ENCODE assay signal across 24 cellular contexts in genomic region chr6:40265615-40266014, GRCh38.
DNase-seq lines count a peak whose midpoint lies in the region; ATAC-seq and TF ChIP-seq lines count a peak whose summit lies in the region.
"Had no signal": no experiment of that assay in that cellular context is flagged by ENCODE, and none has a peak within 500 bp of the region (broad histone marks: within the 10 kb centered on the region; RNA-seq: fewer than 3 reads in every experiment).

No MANE protein-coding gene starts in this region.

- H3K4me3 ChIP-seq in endodermal cell (ENCODE audit: low read length): no peak overlapping the region
- H3K4me3 ChIP-seq: BLaER1 had no signal

- H3K4me1 Mint-ChIP-seq in endodermal cell: peaks cover 33% of the 10 kb centered on the region
- peaks cover 13% of the 10 kb centered on the region for H3K4me1 Mint-ChIP-seq in neural crest cell
- H3K4me1 Mint-ChIP-seq: CD14-positive monocyte; CD4-positive, alpha-beta memory T cell; CD8-positive, alpha-beta memory T cell had no signal

- intact Hi-C loops in cardiac septum (cut with DNase I): no loop called here

- DNase-seq in NCI-H526 treated with DMSO at 0.1 percent for 48 hours (lab: John Stamatoyannopoulos, UW) (peak; percentile 17), endodermal cell (peak; percentile 59), neural crest cell (ENCODE audit: low read depth, low spot score) (no peak), cardiac septum (ENCODE audit: low spot score) (no peak), GM03348 (ENCODE audit: low spot score) (no peak)
- DNase-seq: 8988T; ACHN; BE2C; C1 segment of cervical spinal cord; CD4-positive, alpha-beta memory T cell; CD4-positive, CD25-positive, alpha-beta regulatory T cell; CD8-positive, alpha-beta memory T cell; COR-L47; DMS 273 treated with DMSO at 0.1 percent for 48 hours; DMS153; DMS53; DMS79; DND-41; EL; GDM1 had no signal

- 80 to 91% methylated on average over 1 to 2 of the region's 2 CpGs for WGBS in endodermal cell (ENCODE audit: insufficient coverage in 1 of 2, insufficient read length in 1 of 2), 2 experiments

- H3K9me3 Mint-ChIP-seq in endodermal cell: no peaks in the 10 kb centered on the region
- H3K9me3 Mint-ChIP-seq in neural crest cell: no peaks in the 10 kb centered on the region

- TF ChIP-seq CTCF in endodermal cell (conservative IDR thresholded peaks at IDR 0.05) (no peak), neural crest cell (conservative IDR thresholded peaks at IDR 0.05) (no peak)

- H3K27ac Mint-ChIP-seq in endodermal cell (no peak overlapping the region), neural crest cell (ENCODE audit: unreplicated experiment) (peak overlapping the region; percentile 12)
- H3K27ac Mint-ChIP-seq: CD14-positive monocyte; CD4-positive, alpha-beta memory T cell; CD4-positive, CD25-positive, alpha-beta regulatory T cell; CD8-positive, alpha-beta memory T cell had no signal

- H3K27ac ChIP-seq in endodermal cell (ENCODE audit: low read depth, low read length): no peak overlapping the region
- H3K27ac ChIP-seq: BLaER1 had no signal

- ATAC-seq in HG02759 (IDR thresholded peaks at IDR 0.05; ENCODE audit: unreplicated experiment) (no peak), esophagus mucosa (no peak)

- peaks cover 2% of the 10 kb centered on the region for H3K27me3 Mint-ChIP-seq in endodermal cell (ENCODE audit: insufficient read depth)
- no peaks in the 10 kb centered on the region for H3K27me3 Mint-ChIP-seq in neural crest cell (ENCODE audit: low read depth)

- peaks cover 3% of the 10 kb centered on the region for H3K9me3 ChIP-seq in endodermal cell (ENCODE audit: control insufficient read depth, low read length)
- H3K9me3 ChIP-seq: BE2C had no signal

- H3K27me3 ChIP-seq in endodermal cell (ENCODE audit: control insufficient read depth, insufficient read depth, low read length, poor library complexity, severe bottlenecking): no peaks in the 10 kb centered on the region
- H3K27me3 ChIP-seq: BE2C, BLaER1 had no signal

- H3K36me3 ChIP-seq in endodermal cell (ENCODE audit: control insufficient read depth, insufficient read depth, low read length): no peaks in the 10 kb centered on the region
- H3K36me3 ChIP-seq: BE2C, BLaER1 had no signal

- no peak overlapping the region for H3K4me3 Mint-ChIP-seq in endodermal cell
- no peak overlapping the region for H3K4me3 Mint-ChIP-seq in neural crest cell
- H3K4me3 Mint-ChIP-seq: CD14-positive monocyte; CD4-positive, alpha-beta memory T cell; CD8-positive, alpha-beta memory T cell had no signal

- peaks cover 13% of the 10 kb centered on the region for H3K4me1 ChIP-seq in endodermal cell (ENCODE audit: control insufficient read depth, insufficient read depth, low read length)
- H3K4me1 ChIP-seq: BE2C had no signal

- no peaks in the 10 kb centered on the region for H3K36me3 Mint-ChIP-seq in endodermal cell (ENCODE audit: low read depth)
- H3K36me3 Mint-ChIP-seq in neural crest cell (ENCODE audit: low read depth): no peaks in the 10 kb centered on the region
- H3K36me3 Mint-ChIP-seq: CD14-positive monocyte; CD4-positive, alpha-beta memory T cell; CD4-positive, CD25-positive, alpha-beta regulatory T cell; CD8-positive, alpha-beta memory T cell had no signal

- H3K9ac ChIP-seq in endodermal cell (ENCODE audit: extremely low read depth, low read length, poor library complexity, severe bottlenecking): no peak overlapping the region
- H3K9ac ChIP-seq: BLaER1 had no signal

Comparison
In these comparisons a context has a peak if more than half of its experiments do, and no peak if none do; other contexts are left out.
1. DNase-seq: peak in NCI-H526 treated with DMSO at 0.1 percent for 48 hours (single experiment) and endodermal cell (single experiment); none in neural crest cell (single experiment), cardiac septum (single experiment) and GM03348 (single experiment).